In the genomic region with DNA sequence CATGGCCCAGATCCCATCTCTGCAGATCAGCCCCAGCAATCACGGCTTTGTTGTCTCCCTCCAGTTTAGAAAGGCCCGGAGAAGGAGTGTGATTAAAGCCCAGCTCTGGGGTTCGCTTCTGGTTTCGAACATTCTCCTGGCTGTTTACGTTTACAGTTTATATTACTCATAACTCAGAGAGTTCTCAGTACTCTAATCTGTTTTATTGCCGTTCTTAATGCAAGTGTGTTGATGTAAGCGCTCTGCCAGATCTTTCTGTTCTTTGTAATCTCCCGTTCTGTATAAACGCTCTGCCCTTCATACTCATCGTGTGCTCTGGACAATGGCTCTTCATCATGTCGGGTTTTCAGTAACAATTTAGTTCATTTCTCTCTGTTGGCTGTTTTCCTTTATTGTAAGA, we compare ENCODE assay signal across 22 cellular contexts.
DNase-seq lines count a peak whose midpoint lies in the region; ATAC-seq and TF ChIP-seq lines count a peak whose summit lies in the region.
"Had no signal": no experiment of that assay in that cellular context is flagged by ENCODE, and none has a peak within 500 bp of the region (broad histone marks: within the 10 kb centered on the region; RNA-seq: fewer than 3 reads in every experiment).

No MANE protein-coding gene starts in this region.

- intact Hi-C loops in mucosa of descending colon (cut with DNase I, micrococcal nuclease) = no loop called here
- intact Hi-C loops in transverse colon (cut with DNase I; ENCODE audit: low total_unique reads) = no loop called here

- peak overlapping the region; percentile 73 for H3K27ac Mint-ChIP-seq in HFFc6
- no peak overlapping the region for H3K27ac Mint-ChIP-seq in endothelial cell (ENCODE audit: unreplicated experiment)
- H3K27ac Mint-ChIP-seq in osteocyte (ENCODE audit: unreplicated experiment) = no peak overlapping the region
- H3K27ac Mint-ChIP-seq: activated CD8-positive, alpha-beta T cell treated with anti-CD3 and anti-CD28 coated beads for 36 hours; activated naive CD4-positive, alpha-beta T cell treated with anti-CD3 and anti-CD28 coated beads for 36 hours had no signal

- peak overlapping the region; percentile 68 for H3K4me3 Mint-ChIP-seq in HFFc6
- no peak overlapping the region for H3K4me3 Mint-ChIP-seq in endothelial cell (ENCODE audit: unreplicated experiment)
- H3K4me3 Mint-ChIP-seq in osteocyte (ENCODE audit: unreplicated experiment) = no peak overlapping the region
- H3K4me3 Mint-ChIP-seq: activated CD8-positive, alpha-beta T cell treated with anti-CD3 and anti-CD28 coated beads for 36 hours; activated naive CD4-positive, alpha-beta T cell treated with anti-CD3 and anti-CD28 coated beads for 36 hours; CD8-positive, alpha-beta memory T cell; neural crest cell had no signal

- H3K9me3 Mint-ChIP-seq in HFFc6 (no peaks in the 10 kb centered on the region), endothelial cell (ENCODE audit: unreplicated experiment) (no peaks in the 10 kb centered on the region), osteocyte (ENCODE audit: unreplicated experiment) (no peaks in the 10 kb centered on the region)
- H3K9me3 Mint-ChIP-seq: activated CD8-positive, alpha-beta T cell treated with anti-CD3 and anti-CD28 coated beads for 36 hours; activated naive CD4-positive, alpha-beta T cell treated with anti-CD3 and anti-CD28 coated beads for 36 hours; CD8-positive, alpha-beta memory T cell; neural crest cell had no signal

- WGBS in transverse colon (ENCODE audit: low coverage in 1 of 2), 2 donors = 21 to 25% methylated on average over 9 to 11 of the region's 11 CpGs

- no peaks in the 10 kb centered on the region for H3K4me1 ChIP-seq in mucosa of descending colon (ENCODE audit: low read depth)
- H3K4me1 ChIP-seq in transverse colon = peaks cover 0 to 44% (median 8%) of the 10 kb centered on the region in 4 donors

- H3K9me3 ChIP-seq in mucosa of descending colon (no peaks in the 10 kb centered on the region), transverse colon (no peaks in the 10 kb centered on the region)

- H3K4me3 ChIP-seq in mucosa of descending colon = no peak overlapping the region
- no peak overlapping the region for H3K4me3 ChIP-seq in transverse colon

- H3K4me1 Mint-ChIP-seq in HFFc6 (ENCODE audit: low read depth) = peaks cover 70% of the 10 kb centered on the region
- H3K4me1 Mint-ChIP-seq in endothelial cell (ENCODE audit: unreplicated experiment) = peaks cover 2% of the 10 kb centered on the region
- H3K4me1 Mint-ChIP-seq in osteocyte (ENCODE audit: unreplicated experiment) = peaks cover 8% of the 10 kb centered on the region
- H3K4me1 Mint-ChIP-seq: CD8-positive, alpha-beta memory T cell had no signal

- DNase-seq in HFFc6 (peak; percentile 82), mucosa of descending colon (no peak), transverse colon (no peak), endothelial cell (ENCODE audit: low spot score) (no peak), HUDEP-2 (lab: John Stamatoyannopoulos, UW; ENCODE audit: unreplicated experiment in 76 of 76) (no peak), osteocyte (ENCODE audit: extremely low spot score, unreplicated experiment) (no peak)
- DNase-seq: activated CD8-positive, alpha-beta T cell treated with anti-CD3 and anti-CD28 coated beads for 36 hours; activated naive CD4-positive, alpha-beta T cell treated with anti-CD3 and anti-CD28 coated beads for 36 hours; AML-193; anterior cingulate cortex; CD8-positive, alpha-beta memory T cell; central memory CD4-positive, alpha-beta T cell; DMS53; erythroblast; GOT3; Karpas-422; NCI-H526; RPMI8226; stimulated activated CD4-positive, alpha-beta T cell treated with anti-CD3 and anti-CD28 coated beads, Interleukin-15, amount 100 ng/mL, for 24 hours had no signal

- H3K36me3 Mint-ChIP-seq in HFFc6 (ENCODE audit: low read depth) (no peaks in the 10 kb centered on the region), endothelial cell (ENCODE audit: low read depth, unreplicated experiment) (no peaks in the 10 kb centered on the region), osteocyte (ENCODE audit: unreplicated experiment) (no peaks in the 10 kb centered on the region)
- H3K36me3 Mint-ChIP-seq: CD8-positive, alpha-beta memory T cell had no signal

- H3K27ac ChIP-seq in cingulate gyrus (ENCODE audit: low read depth, low read length) = peak overlapping the region; percentile 5
- H3K27ac ChIP-seq in transverse colon = peak overlapping the region; percentile 57 to 84 (median 66)

- H3K27me3 Mint-ChIP-seq in HFFc6 (ENCODE audit: insufficient read depth) (no peaks in the 10 kb centered on the region; the same call in 1 of the 2 replicates), endothelial cell (ENCODE audit: unreplicated experiment) (no peaks in the 10 kb centered on the region), osteocyte (ENCODE audit: unreplicated experiment) (peaks cover 60% of the 10 kb centered on the region)

- ATAC-seq in mucosa of descending colon = peak; percentile 46
- ATAC-seq: activated CD4-positive, CD25-positive, alpha-beta regulatory T cell treated with anti-CD3 and anti-CD28 coated beads, Interleukin-2, amount 50 U/mL, for 24 hours; activated CD8-positive, alpha-beta T cell treated with anti-CD3 and anti-CD28 coated beads for 36 hours had no signal

- no peak for TF ChIP-seq CTCF in HFFc6 (IDR thresholded peaks at IDR 0.05)
- TF ChIP-seq CTCF in mucosa of descending colon (IDR thresholded peaks at IDR 0.05) = no peak
- no peak for TF ChIP-seq CTCF in transverse colon (IDR thresholded peaks at IDR 0.05)
- no peak for TF ChIP-seq CTCF in endothelial cell (IDR thresholded peaks at IDR 0.05; ENCODE audit: unreplicated experiment)
- TF ChIP-seq CTCF in osteocyte (IDR thresholded peaks at IDR 0.05) = no peak

- H3K36me3 ChIP-seq in mucosa of descending colon (ENCODE audit: low read depth) = no peaks in the 10 kb centered on the region
- no peaks in the 10 kb centered on the region for H3K36me3 ChIP-seq in transverse colon

- in situ Hi-C loops in transverse colon (cut with MboI; ENCODE audit: low pct_ligation_motif_present in 1 of 4, low pct_unique_long_range_greater_than_20kb in 1 of 4, low sequenced_read_pairs in 3 of 4) = loop anchor here (5.0 to 25.0 kb wide), 4 partner anchors 114 to 484 kb away; a partner anchor contains a TSS

- peaks cover 20% of the 10 kb centered on the region for H3K27me3 ChIP-seq in transverse colon

- no peak for TF ChIP-seq POLR2A in transverse colon (IDR thresholded peaks at IDR 0.05)

- TF ChIP-seq EP300 in transverse colon (IDR thresholded peaks at IDR 0.05; ENCODE audit: low read depth) = peak; percentile 79
